ENCODE assay signal across 18 cellular contexts in genomic region chr19:47058621-47059020, GRCh38. TPM values are rescaled to one million over a fixed set of nuclear protein-coding genes. Genes with fewer than 3 reads are reported as not detected.
"Had no signal": no experiment of that assay in that cellular context is flagged by ENCODE, and none has a peak within 500 bp of the region (broad histone marks: within the 10 kb centered on the region; RNA-seq: fewer than 3 reads in every experiment).

No MANE protein-coding gene starts in this region.

- DNase-seq: activated CD4-positive, alpha-beta memory T cell treated with anti-CD3 and anti-CD28 coated beads for 36 hours; activated CD4-positive, alpha-beta T cell treated with anti-CD3 and anti-CD28 coated beads for 1 hour; activated gamma-delta T cell treated with Interleukin-2 at 50 U/mL for 16 hours; activated naive CD8-positive, alpha-beta T cell treated with anti-CD3 and anti-CD28 coated beads for 36 hours; activated T-cell treated with anti-CD3 and anti-CD28 coated beads, Interleukin-2, amount 50 U/mL, for 48 hours; effector CD4-positive, alpha-beta T cell; hippocampal formation; mammary epithelial cell; mucosa of descending colon; natural killer cell; stimulated activated CD4-positive, alpha-beta T cell treated with anti-CD3 and anti-CD28 coated beads, Interleukin-15, amount 100 ng/mL, for 24 hours; stimulated activated CD4-positive, alpha-beta T cell treated with anti-CD3 and anti-CD28 coated beads, Interleukin-4, amount 100 ng/mL, for 24 hours; SW 1271; T-helper 9 cell; testis had no signal

- H3K27ac ChIP-seq: gastroesophageal sphincter, testis, vagina had no signal

- FAIRE-seq: bronchial epithelial cell had no signal

- H3K27me3 ChIP-seq: gastroesophageal sphincter, testis, vagina had no signal

- H3K4me1 ChIP-seq: gastroesophageal sphincter, testis, vagina had no signal

- H3K36me3 ChIP-seq: gastroesophageal sphincter, vagina had no signal

- H3K9me3 ChIP-seq: gastroesophageal sphincter, mucosa of descending colon, testis, vagina had no signal

- H3K4me3 ChIP-seq: gastroesophageal sphincter, mucosa of descending colon, testis, vagina had no signal

- ATAC-seq: gastroesophageal sphincter, mucosa of descending colon, natural killer cell had no signal

RNA-seq across cellular contexts. Expression of gene NPAS1, which starts 39.0 kb away (rescaled TPM):
- total RNA-seq: activated CD4-positive, alpha-beta memory T cell treated with anti-CD3 and anti-CD28 coated beads for 36 hours had no signal
